In the genomic region with DNA sequence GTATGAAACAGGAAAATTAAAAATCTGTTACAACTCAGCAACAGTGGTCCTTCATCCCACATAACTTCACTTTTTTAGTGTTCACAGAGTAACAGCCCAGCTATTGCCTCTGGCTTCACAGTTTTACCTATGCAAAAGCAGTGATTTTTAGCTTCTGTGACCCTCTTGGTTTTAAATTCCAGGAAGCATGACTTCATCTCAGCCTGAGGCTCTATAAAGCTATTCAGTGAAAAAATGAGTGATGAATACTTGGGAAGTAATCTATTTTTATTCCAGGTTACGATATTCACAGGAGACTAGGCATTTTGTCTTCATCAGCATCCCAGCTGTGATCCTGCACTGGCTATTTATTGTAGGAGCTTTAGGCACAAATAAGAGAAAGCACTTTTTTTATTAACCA, we compare ENCODE assay signal across 15 cellular contexts.
DNase-seq lines count a peak whose midpoint lies in the region; ATAC-seq and TF ChIP-seq lines count a peak whose summit lies in the region.
"Had no signal": no experiment of that assay in that cellular context is flagged by ENCODE, and none has a peak within 500 bp of the region (broad histone marks: within the 10 kb centered on the region; RNA-seq: fewer than 3 reads in every experiment).

No MANE protein-coding gene starts in this region.

- WGBS in HUES64 = 76% methylated on average over 1 of the region's 1 CpG
- no CpG with 5 or more reads among the region's 1 CpG for WGBS in mesodermal cell (ENCODE audit: insufficient coverage in 2 of 2), 2 experiments
- WGBS in esophagus muscularis mucosa = 13% methylated on average over 1 of the region's 1 CpG

- H3K27ac ChIP-seq in HUES64 (ENCODE audit: low read depth, low read length) (peak overlapping the region; percentile 69), mesodermal cell (ENCODE audit: low read depth, low read length, severe bottlenecking) (peak overlapping the region; percentile 34), uterus (no peak overlapping the region), esophagus muscularis mucosa (replicated peaks in 1 of 4) (no peak overlapping the region)
- H3K27ac ChIP-seq: upper lobe of left lung had no signal

- intact Hi-C loops in uterus (cut with DNase I; ENCODE audit: low total_unique reads) (no loop called here), esophagus muscularis mucosa (cut with DNase I) (no loop called here)

- H3K36me3 Mint-ChIP-seq in chondrocyte (ENCODE audit: low read depth) = peaks cover 2% of the 10 kb centered on the region
- H3K36me3 Mint-ChIP-seq: activated CD8-positive, alpha-beta memory T cell treated with anti-CD3 and anti-CD28 coated beads, Interleukin-2, amount 10 ng/mL, durations not matched to agents 7 days and 5 days; activated naive CD4-positive, alpha-beta T cell treated with anti-CD3 and anti-CD28 coated beads, Interleukin-2, amount 10 ng/mL, durations not matched to agents 7 days and 5 days; WTC11 had no signal

- H3K9me3 ChIP-seq in HUES64 (ENCODE audit: insufficient read depth, low read depth, low read length) (no peaks in the 10 kb centered on the region), mesodermal cell (ENCODE audit: control insufficient read depth, low read length) (no peaks in the 10 kb centered on the region), uterus (no peaks in the 10 kb centered on the region), esophagus muscularis mucosa (no peaks in the 10 kb centered on the region)
- H3K9me3 ChIP-seq: upper lobe of left lung had no signal

- TF ChIP-seq EP300 in esophagus muscularis mucosa (IDR thresholded peaks at IDR 0.05) = no peak

- H3K27me3 ChIP-seq in BJ (ENCODE audit: control insufficient read depth, insufficient read depth, low read length) (no peaks in the 10 kb centered on the region), HUES64 (ENCODE audit: insufficient read depth, low read length) (no peaks in the 10 kb centered on the region), uterus (no peaks in the 10 kb centered on the region), esophagus muscularis mucosa (no peaks in the 10 kb centered on the region)
- H3K27me3 ChIP-seq: upper lobe of left lung had no signal

- CTCF ChIA-PET in BJ (lab: Yijun Ruan, JAX) = interaction anchor here (3.1 to 5.5 kb wide), 2 partner anchors 189 to 200 kb away, joined by 21 to 94 read pairs; no protein-coding TSS in a partner anchor

- DNase-seq in BJ (ENCODE audit: low read depth) (peak; percentile 59), chondrocyte (ENCODE audit: low spot score) (no peak), uterus (no peak), esophagus muscularis mucosa (ENCODE audit: extremely low spot score) (no peak)
- DNase-seq: activated CD8-positive, alpha-beta memory T cell treated with anti-CD3 and anti-CD28 coated beads, Interleukin-2, amount 10 ng/mL, durations not matched to agents 7 days and 5 days; activated naive CD4-positive, alpha-beta T cell treated with anti-CD3 and anti-CD28 coated beads, Interleukin-2, amount 10 ng/mL, durations not matched to agents 7 days and 5 days; C1 segment of cervical spinal cord; NCI-H2029 treated with DMSO at 0.1 percent for 48 hours; posterior cingulate gyrus; upper lobe of left lung had no signal

- H3K4me3 ChIP-seq in BJ (ENCODE audit: low read depth, low read length) (no peak overlapping the region), HUES64 (ENCODE audit: low read length) (no peak overlapping the region), mesodermal cell (ENCODE audit: extremely low read depth, insufficient read depth, low read length, poor library complexity, severe bottlenecking) (no peak overlapping the region), uterus (no peak overlapping the region), esophagus muscularis mucosa (no peak overlapping the region)
- H3K4me3 ChIP-seq: upper lobe of left lung had no signal

- TF ChIP-seq CTCF in BJ (IDR thresholded peaks at IDR 0.05; ENCODE audit: insufficient read depth, low read depth, low read length) (no peak), chondrocyte (IDR thresholded peaks at IDR 0.05) (no peak), uterus (IDR thresholded peaks at IDR 0.05) (no peak), esophagus muscularis mucosa (IDR thresholded peaks at IDR 0.05) (no peak)

- ATAC-seq in HG03432 (IDR thresholded peaks at IDR 0.05; ENCODE audit: unreplicated experiment) (no peak), HG02973 (IDR thresholded peaks at IDR 0.05; ENCODE audit: unreplicated experiment) (no peak)
- ATAC-seq: activated CD8-positive, alpha-beta memory T cell treated with anti-CD3 and anti-CD28 coated beads, Interleukin-2, amount 10 ng/mL, durations not matched to agents 7 days and 5 days had no signal

- H3K4me1 Mint-ChIP-seq in chondrocyte (ENCODE audit: low read depth) = peaks cover 85% of the 10 kb centered on the region
- H3K4me1 Mint-ChIP-seq: activated naive CD4-positive, alpha-beta T cell treated with anti-CD3 and anti-CD28 coated beads, Interleukin-2, amount 10 ng/mL, durations not matched to agents 7 days and 5 days had no signal

- H3K9me3 Mint-ChIP-seq in chondrocyte (ENCODE audit: low read depth) = no peaks in the 10 kb centered on the region
- H3K9me3 Mint-ChIP-seq: activated naive CD4-positive, alpha-beta T cell treated with anti-CD3 and anti-CD28 coated beads, Interleukin-2, amount 10 ng/mL, durations not matched to agents 7 days and 5 days had no signal

- peak overlapping the region; percentile 33; the same call in 1 of the 2 replicates for H3K9ac ChIP-seq in HUES64 (ENCODE audit: low read depth, low read length)

- H3K4me1 ChIP-seq in HUES64 (ENCODE audit: insufficient read depth, low read length) (peaks cover 46% of the 10 kb centered on the region), mesodermal cell (ENCODE audit: control insufficient read depth, insufficient read depth, low read length, poor library complexity, severe bottlenecking) (peaks cover 15% of the 10 kb centered on the region), uterus (no peaks in the 10 kb centered on the region), esophagus muscularis mucosa (no peaks in the 10 kb centered on the region)
- H3K4me1 ChIP-seq: upper lobe of left lung had no signal

- TF ChIP-seq POLR2A in uterus (IDR thresholded peaks at IDR 0.05) = no peak
- TF ChIP-seq POLR2A in esophagus muscularis mucosa (IDR thresholded peaks at IDR 0.05; ENCODE audit: low read depth) = no peak

- peak overlapping the region; percentile 94 for H3K27ac Mint-ChIP-seq in chondrocyte (ENCODE audit: unreplicated experiment)
- H3K27ac Mint-ChIP-seq: activated CD8-positive, alpha-beta memory T cell treated with anti-CD3 and anti-CD28 coated beads, Interleukin-2, amount 10 ng/mL, durations not matched to agents 7 days and 5 days; activated naive CD4-positive, alpha-beta T cell treated with anti-CD3 and anti-CD28 coated beads, Interleukin-2, amount 10 ng/mL, durations not matched to agents 7 days and 5 days; WTC11 had no signal

- POLR2A ChIA-PET in BJ (lab: Charles Lee) = no interaction called here

- H3K36me3 ChIP-seq in BJ (ENCODE audit: control insufficient read depth, insufficient read depth, low read length) (no peaks in the 10 kb centered on the region), HUES64 (ENCODE audit: insufficient read depth, low read length) (no peaks in the 10 kb centered on the region), mesodermal cell (ENCODE audit: control insufficient read depth, insufficient read depth, low read length) (no peaks in the 10 kb centered on the region), uterus (no peaks in the 10 kb centered on the region), esophagus muscularis mucosa (no peaks in the 10 kb centered on the region)
- H3K36me3 ChIP-seq: upper lobe of left lung had no signal

- no peaks in the 10 kb centered on the region for H3K27me3 Mint-ChIP-seq in chondrocyte (ENCODE audit: low read depth)

- H3K4me3 Mint-ChIP-seq in chondrocyte (ENCODE audit: unreplicated experiment) = peak overlapping the region; percentile 81
- H3K4me3 Mint-ChIP-seq: activated CD8-positive, alpha-beta memory T cell treated with anti-CD3 and anti-CD28 coated beads, Interleukin-2, amount 10 ng/mL, durations not matched to agents 7 days and 5 days; activated naive CD4-positive, alpha-beta T cell treated with anti-CD3 and anti-CD28 coated beads, Interleukin-2, amount 10 ng/mL, durations not matched to agents 7 days and 5 days; WTC11 had no signal

Comparison
In these comparisons a context has a peak if more than half of its experiments do, and no peak if none do; other contexts are left out.
1. H3K27ac ChIP-seq: peak in HUES64 (single experiment) and mesodermal cell (single experiment); none in uterus (0 of 2) and esophagus muscularis mucosa (0 of 4).